27 cellular contexts compared by ENCODE assay signal in genomic region chrX:42070866-42071265, GRCh38.
DNase-seq lines count a peak whose midpoint lies in the region; ATAC-seq, FAIRE-seq and TF ChIP-seq lines count a peak whose summit lies in the region.
"Had no signal": no experiment of that assay in that cellular context is flagged by ENCODE, and none has a peak within 500 bp of the region (broad histone marks: within the 10 kb centered on the region; RNA-seq: fewer than 3 reads in every experiment).

No MANE protein-coding gene starts in this region.

- H3K27ac ChIP-seq in A549 (no peak overlapping the region), GM23248 (no peak overlapping the region), astrocyte (ENCODE audit: low read depth, low read length) (no peak overlapping the region)
- H3K27ac ChIP-seq: 22Rv1, BLaER1 had no signal

- DNase-seq in A549 (ENCODE audit: low read depth in 1 of 2, low spot score in 1 of 2) (no peak), AG10803 (ENCODE audit: low read depth) (peak; percentile 68), GM23248 (peak; percentile 1), astrocyte (ENCODE audit: low read depth) (no peak), putamen (ENCODE audit: low spot score) (no peak), NCI-H1436 treated with DMSO at 0.1 percent for 48 hours (lab: John Stamatoyannopoulos, UW) (no peak)
- DNase-seq in activated naive CD4-positive, alpha-beta T cell treated with anti-CD3 and anti-CD28 coated beads, Interleukin-2, amount 10 ng/mL, durations not matched to agents 7 days and 5 days, result no peak
- DNase-seq in activated CD4-positive, alpha-beta T cell treated with anti-CD3 and anti-CD28 coated beads for 48 hours, result no peak
- DNase-seq: ACHN; BE2C; C1 segment of cervical spinal cord; CD4-positive, alpha-beta memory T cell; CD4-positive, CD25-positive, alpha-beta regulatory T cell; CD8-positive, alpha-beta memory T cell; COR-L47; DMS 273 treated with DMSO at 0.1 percent for 48 hours; DMS153; DMS53; DMS79; DND-41; EL; GDM1 had no signal

- H3K27ac Mint-ChIP-seq in astrocyte (ENCODE audit: unreplicated experiment), result no peak overlapping the region
- H3K27ac Mint-ChIP-seq in activated naive CD4-positive, alpha-beta T cell treated with anti-CD3 and anti-CD28 coated beads, Interleukin-2, amount 10 ng/mL, durations not matched to agents 7 days and 5 days, result no peak overlapping the region
- H3K27ac Mint-ChIP-seq: CD14-positive monocyte; CD4-positive, alpha-beta memory T cell; CD8-positive, alpha-beta memory T cell had no signal

- POLR2A ChIA-PET in A549 (lab: Yijun Ruan, JAX), result no interaction called here

- H3K27me3 ChIP-seq in GM23248 (replicated peaks; ENCODE audit: insufficient read depth), result no peaks in the 10 kb centered on the region
- no peaks in the 10 kb centered on the region for H3K27me3 ChIP-seq in astrocyte (ENCODE audit: insufficient read depth, low read length)
- H3K27me3 ChIP-seq: BE2C had no signal

- in situ Hi-C loops in GM23248 (cut with MboI), result no loop called here

- no peak for TF ChIP-seq RAD21 in A549 (conservative IDR thresholded peaks at IDR 0.05 in 1 of 2, IDR thresholded peaks at IDR 0.05 in 1 of 2)

- H4K20me1 ChIP-seq in GM23248 (ENCODE audit: insufficient read depth) (no peaks in the 10 kb centered on the region), astrocyte (ENCODE audit: insufficient read depth, low read length) (no peaks in the 10 kb centered on the region)
- H4K20me1 ChIP-seq: BLaER1 had no signal

- H3K27me3 Mint-ChIP-seq in astrocyte (ENCODE audit: low read depth, unreplicated experiment), result peaks cover 3% of the 10 kb centered on the region
- H3K27me3 Mint-ChIP-seq in activated naive CD4-positive, alpha-beta T cell treated with anti-CD3 and anti-CD28 coated beads, Interleukin-2, amount 10 ng/mL, durations not matched to agents 7 days and 5 days, result no peaks in the 10 kb centered on the region
- H3K27me3 Mint-ChIP-seq: CD4-positive, alpha-beta memory T cell; CD4-positive, CD25-positive, alpha-beta regulatory T cell had no signal

- no peak for TF ChIP-seq POLR2A in A549 (IDR thresholded peaks at IDR 0.05; ENCODE audit: low read length)

- no peaks in the 10 kb centered on the region for H3K79me2 ChIP-seq in GM23248 (ENCODE audit: insufficient read depth)
- no peaks in the 10 kb centered on the region for H3K79me2 ChIP-seq in astrocyte (ENCODE audit: insufficient read depth, low read length)

- H2AFZ ChIP-seq in GM23248 (no peak overlapping the region), astrocyte (ENCODE audit: low read depth, low read length) (no peak overlapping the region)

- H3K4me1 ChIP-seq in A549 (no peaks in the 10 kb centered on the region), GM23248 (ENCODE audit: insufficient read depth) (no peaks in the 10 kb centered on the region), astrocyte (ENCODE audit: insufficient read depth, low read length) (no peaks in the 10 kb centered on the region)
- H3K4me1 ChIP-seq: BE2C, BLaER1 had no signal

- no peak overlapping the region for H3K4me3 ChIP-seq in A549
- no peak overlapping the region for H3K4me3 ChIP-seq in AG10803 (ENCODE audit: low read length)
- no peak overlapping the region for H3K4me3 ChIP-seq in GM23248
- H3K4me3 ChIP-seq in astrocyte (ENCODE audit: insufficient read depth, low read depth, low read length), result no peak overlapping the region
- H3K4me3 ChIP-seq: BLaER1 had no signal

- H3K9ac ChIP-seq in GM23248 (no peak overlapping the region), astrocyte (ENCODE audit: low read length) (no peak overlapping the region)
- H3K9ac ChIP-seq: BLaER1 had no signal

- no peaks in the 10 kb centered on the region for H3K9me2 ChIP-seq in GM23248 (ENCODE audit: insufficient read depth)

- H3K36me3 Mint-ChIP-seq in astrocyte (ENCODE audit: low read depth, unreplicated experiment), result no peaks in the 10 kb centered on the region
- H3K36me3 Mint-ChIP-seq in activated naive CD4-positive, alpha-beta T cell treated with anti-CD3 and anti-CD28 coated beads, Interleukin-2, amount 10 ng/mL, durations not matched to agents 7 days and 5 days, result no peaks in the 10 kb centered on the region
- H3K36me3 Mint-ChIP-seq: CD14-positive monocyte; CD4-positive, alpha-beta memory T cell; CD4-positive, CD25-positive, alpha-beta regulatory T cell; CD8-positive, alpha-beta memory T cell had no signal

- TF ChIP-seq CTCF in A549 (IDR thresholded peaks at IDR 0.05), result no peak
- TF ChIP-seq CTCF in AG10803 (conservative IDR thresholded peaks at IDR 0.05; ENCODE audit: low read length), result no peak
- no peak for TF ChIP-seq CTCF in astrocyte (IDR thresholded peaks at IDR 0.05; ENCODE audit: insufficient read depth, low read depth, low read length)

- TF ChIP-seq EP300 in A549 (IDR thresholded peaks at IDR 0.05), result no peak

- H3K4me3 Mint-ChIP-seq in astrocyte (ENCODE audit: unreplicated experiment), result no peak overlapping the region
- H3K4me3 Mint-ChIP-seq in activated naive CD4-positive, alpha-beta T cell treated with anti-CD3 and anti-CD28 coated beads, Interleukin-2, amount 10 ng/mL, durations not matched to agents 7 days and 5 days, result no peak overlapping the region
- H3K4me3 Mint-ChIP-seq: CD14-positive monocyte; CD4-positive, alpha-beta memory T cell; CD4-positive, CD25-positive, alpha-beta regulatory T cell; CD8-positive, alpha-beta memory T cell had no signal

- H3F3A ChIP-seq in GM23248 (ENCODE audit: insufficient read depth), result no peaks in the 10 kb centered on the region

- H3K36me3 ChIP-seq in GM23248 (ENCODE audit: low read depth), result no peaks in the 10 kb centered on the region
- H3K36me3 ChIP-seq in astrocyte (ENCODE audit: insufficient read depth, low read length), result no peaks in the 10 kb centered on the region
- H3K36me3 ChIP-seq: BE2C, BLaER1 had no signal

- FAIRE-seq in A549 (lab: Jason Lieb, UNC) (peak; percentile 90), astrocyte (lab: Jason Lieb, UNC) (peak; percentile 80)
- FAIRE-seq: GM12891, GM19239 had no signal

- H3K9me3 ChIP-seq in A549 (no peaks in the 10 kb centered on the region), GM23248 (ENCODE audit: low read depth) (no peaks in the 10 kb centered on the region), astrocyte (ENCODE audit: insufficient read depth, low read depth, low read length) (no peaks in the 10 kb centered on the region)
- H3K9me3 ChIP-seq: BE2C, BLaER1 had no signal

- CTCF ChIA-PET in A549 (lab: Yijun Ruan, JAX), result no interaction called here
- CTCF ChIA-PET in activated naive CD4-positive, alpha-beta T cell treated with anti-CD3 and anti-CD28 coated beads, Interleukin-2, amount 10 ng/mL, durations not matched to agents 7 days and 5 days (lab: Charles Lee), result no interaction called here

- ATAC-seq in A549, result no peak

- H3K4me2 ChIP-seq in A549, result no peak overlapping the region
- no peak overlapping the region for H3K4me2 ChIP-seq in GM23248 (ENCODE audit: unreplicated experiment)
- H3K4me2 ChIP-seq in astrocyte (ENCODE audit: low read length), result no peak overlapping the region
- H3K4me2 ChIP-seq: BLaER1 had no signal

- peaks cover 3% of the 10 kb centered on the region for H3K9me3 Mint-ChIP-seq in astrocyte (ENCODE audit: unreplicated experiment)
- H3K9me3 Mint-ChIP-seq in activated naive CD4-positive, alpha-beta T cell treated with anti-CD3 and anti-CD28 coated beads, Interleukin-2, amount 10 ng/mL, durations not matched to agents 7 days and 5 days, result peaks cover 3% of the 10 kb centered on the region

- H3K4me1 Mint-ChIP-seq in astrocyte (ENCODE audit: low read depth, unreplicated experiment), result no peaks in the 10 kb centered on the region
- peaks cover 6% of the 10 kb centered on the region for H3K4me1 Mint-ChIP-seq in activated naive CD4-positive, alpha-beta T cell treated with anti-CD3 and anti-CD28 coated beads, Interleukin-2, amount 10 ng/mL, durations not matched to agents 7 days and 5 days
- H3K4me1 Mint-ChIP-seq: CD14-positive monocyte had no signal

TF ChIP-seq in A549, 52 proteins besides CTCF, POLR2A, EP300 and RAD21:
- no peak for TF ChIP-seq GATA3 (IDR thresholded peaks at IDR 0.05; ENCODE audit: borderline replicate concordance)
- TF ChIP-seq HMGXB4 (CRISPR knock-in tag; IDR thresholded peaks at IDR 0.05; ENCODE audit: borderline replicate concordance), result no peak
- no peak for TF ChIP-seq RFX5 (IDR thresholded peaks at IDR 0.05)
- no peak for TF ChIP-seq FOSB (CRISPR knock-in tag; IDR thresholded peaks at IDR 0.05)
- no peak for TF ChIP-seq MAX (IDR thresholded peaks at IDR 0.05)
- no peak for TF ChIP-seq CHD4 (IDR thresholded peaks at IDR 0.05; ENCODE audit: borderline replicate concordance)
- TF ChIP-seq CEBPB (IDR thresholded peaks at IDR 0.05), result no peak
- TF ChIP-seq HOXB13 (CRISPR knock-in tag; IDR thresholded peaks at IDR 0.05; ENCODE audit: low read depth), result no peak
- no peak for TF ChIP-seq TFCP2L1 (CRISPR knock-in tag; IDR thresholded peaks at IDR 0.05)
- TF ChIP-seq SREBF2 (IDR thresholded peaks at IDR 0.05), result no peak

Comparison
In these comparisons a context has a peak if more than half of its experiments do, and no peak if none do; other contexts are left out.
1. DNase-seq: peak in AG10803 (single experiment) and GM23248 (single experiment); none in A549 (0 of 2), astrocyte (single experiment), putamen (single experiment), activated naive CD4-positive, alpha-beta T cell treated with anti-CD3 and anti-CD28 coated beads, Interleukin-2, amount 10 ng/mL, durations not matched to agents 7 days and 5 days (single experiment), NCI-H1436 treated with DMSO at 0.1 percent for 48 hours (single experiment) and activated CD4-positive, alpha-beta T cell treated with anti-CD3 and anti-CD28 coated beads for 48 hours (single experiment).